In the genomic region with DNA sequence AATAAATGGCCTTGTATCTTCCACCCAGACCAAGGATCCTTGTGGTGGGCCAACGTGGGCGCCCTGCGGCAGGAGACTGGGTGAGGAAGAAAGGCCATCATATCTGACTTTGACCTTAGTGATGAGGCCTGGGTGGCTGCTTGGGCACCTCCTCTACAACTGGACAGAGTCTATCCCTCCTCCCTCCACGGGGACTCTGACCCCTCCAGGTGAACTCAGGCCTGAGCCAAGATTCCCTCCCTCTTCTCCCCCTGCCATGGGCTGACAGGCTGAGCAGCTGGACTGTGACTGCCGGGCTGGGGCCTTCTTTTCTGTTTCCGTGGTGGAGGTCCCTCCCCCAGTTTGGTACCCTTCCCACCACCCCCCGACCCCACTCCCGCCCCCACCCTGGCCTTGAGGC, we compare ENCODE assay signal across 10 cellular contexts. TPM values are rescaled to one million over a fixed set of nuclear protein-coding genes. Genes with fewer than 3 reads are reported as not detected.
A peak's percentile ranks its signal among the peaks of the same experiment; 100 is the strongest.
DNase-seq lines count a peak whose midpoint lies in the region; ATAC-seq and TF ChIP-seq lines count a peak whose summit lies in the region.
"Had no signal": no experiment of that assay in that cellular context is flagged by ENCODE, and none has a peak within 500 bp of the region (broad histone marks: within the 10 kb centered on the region; RNA-seq: fewer than 3 reads in every experiment).

No MANE protein-coding gene starts in this region.

- H3K4me2 ChIP-seq in SU-DHL-6 (ENCODE audit: low read depth, low read length, poor library complexity, severe bottlenecking) = no peak overlapping the region

- H3K9ac ChIP-seq in SU-DHL-6 (ENCODE audit: low read length) = no peak overlapping the region

- no peaks in the 10 kb centered on the region for H4K20me1 ChIP-seq in SU-DHL-6 (ENCODE audit: low read depth, low read length)

- peaks cover 41% of the 10 kb centered on the region for H3F3A ChIP-seq in SU-DHL-6 (ENCODE audit: insufficient read depth)

- no peak for ATAC-seq in right cardiac atrium
- ATAC-seq in HG03045 (IDR thresholded peaks at IDR 0.05; ENCODE audit: unreplicated experiment) = no peak
- ATAC-seq: PC-3 had no signal

- DNase-seq in right cardiac atrium (no peak), substantia nigra (lab: John Stamatoyannopoulos, UW) (no peak), SJCRH30 (no peak), NCI-H2081 (lab: John Stamatoyannopoulos, UW) (no peak)
- DNase-seq: KBM-7; NCI-H2081 treated with DMSO at 0.1 percent for 48 hours; PC-3; stimulated activated CD4-positive, alpha-beta T cell treated with anti-CD3 and anti-CD28 coated beads, Interleukin-12 subunit alpha, Interleukin-12 subunit beta, amount 100 ng/mL, for 4 hours had no signal

- H3K27ac ChIP-seq in SU-DHL-6 (ENCODE audit: low read depth, low read length) = peak overlapping the region; percentile 97
- H3K27ac ChIP-seq in right cardiac atrium (ENCODE audit: low read length) = peak overlapping the region; percentile 59
- H3K27ac ChIP-seq in substantia nigra (ENCODE audit: low read depth, low read length, poor library complexity, severe bottlenecking) = peak overlapping the region; percentile 51
- no peak overlapping the region for H3K27ac ChIP-seq in SJCRH30

- no peak overlapping the region for H3K4me3 ChIP-seq in SU-DHL-6 (ENCODE audit: insufficient read depth, low read length, poor library complexity, severe bottlenecking)
- no peak overlapping the region for H3K4me3 ChIP-seq in right cardiac atrium (ENCODE audit: low read length)
- no peak overlapping the region for H3K4me3 ChIP-seq in SJCRH30

- no peaks in the 10 kb centered on the region for H3K9me2 ChIP-seq in SU-DHL-6 (replicated peaks; ENCODE audit: insufficient read depth, low read length)

- intact Hi-C loops in right cardiac atrium (cut with DNase I) = no loop called here

- H3K9me3 ChIP-seq in SU-DHL-6 (ENCODE audit: insufficient read depth, low read length) = no peaks in the 10 kb centered on the region
- no peaks in the 10 kb centered on the region for H3K9me3 ChIP-seq in right cardiac atrium (ENCODE audit: control insufficient read depth, low read length)
- no peaks in the 10 kb centered on the region for H3K9me3 ChIP-seq in SJCRH30 (replicated peaks)

- no peak overlapping the region for H2AFZ ChIP-seq in SU-DHL-6 (ENCODE audit: low read depth, low read length, severe bottlenecking)

- WGBS in right cardiac atrium = 69% methylated on average over 8 of the region's 8 CpGs

- no peaks in the 10 kb centered on the region for H3K79me2 ChIP-seq in SU-DHL-6 (ENCODE audit: insufficient read depth, low read length)

- TF ChIP-seq CTCF in SU-DHL-6 (IDR thresholded peaks at IDR 0.05; ENCODE audit: insufficient read depth, low read length, poor library complexity, severe bottlenecking) = no peak

- H3K27me3 ChIP-seq in SU-DHL-6 (ENCODE audit: low read length) = no peaks in the 10 kb centered on the region
- no peaks in the 10 kb centered on the region for H3K27me3 ChIP-seq in right cardiac atrium (ENCODE audit: control insufficient read depth, insufficient read depth)
- H3K27me3 ChIP-seq in SJCRH30 = no peaks in the 10 kb centered on the region

- H3K4me1 ChIP-seq in right cardiac atrium (ENCODE audit: control insufficient read depth, insufficient read depth, low read length) (peaks cover 9% of the 10 kb centered on the region), SJCRH30 (peaks cover 10% of the 10 kb centered on the region)

- no peaks in the 10 kb centered on the region for H3K36me3 ChIP-seq in SU-DHL-6 (ENCODE audit: low read length)
- H3K36me3 ChIP-seq in SJCRH30 = peaks cover 11% of the 10 kb centered on the region

RNA-seq across cellular contexts. Expression of a gene that starts 1.4 kb away (rescaled TPM):
- total RNA-seq in right cardiac atrium = 10 to 100 TPM; 30.4 to 64.4 (median 38.0) TPM
- 57.8 TPM for polyA plus RNA-seq in right cardiac atrium
- total RNA-seq in SJCRH30 (2014; rRNA removed; shearing (Covaris generic)) = 20.7 and 23.2 TPM in 2 replicates

RNA-seq across cellular contexts. Expression of a gene that starts 28.0 kb away (rescaled TPM):
- 10 to 100 TPM; 10.0 to 11.8 (median 11.2) TPM for total RNA-seq in right cardiac atrium
- 9.6 TPM for polyA plus RNA-seq in right cardiac atrium
- 21.9 and 24.9 TPM in 2 replicates for total RNA-seq in SJCRH30 (2014; rRNA removed; shearing (Covaris generic))

RNA-seq across cellular contexts. Expression of a gene that starts 28.1 kb away (rescaled TPM):
- 10 to 100 TPM; 16.1 to 24.6 (median 17.8) TPM for total RNA-seq in right cardiac atrium
- 9.8 TPM for polyA plus RNA-seq in right cardiac atrium
- total RNA-seq in SJCRH30 (2014; rRNA removed; shearing (Covaris generic)) = 132 and 136 TPM in 2 replicates

RNA-seq across cellular contexts. Expression of a gene that starts 37.5 kb away (rescaled TPM):
- total RNA-seq in right cardiac atrium = 10 to 100 TPM; 22.5 to 49.8 (median 26.3) TPM
- polyA plus RNA-seq in right cardiac atrium = 28.3 TPM
- 50.8 and 54.2 TPM in 2 replicates for total RNA-seq in SJCRH30 (2014; rRNA removed; shearing (Covaris generic))

RNA-seq across cellular contexts. Expression of a gene that starts 37.7 kb away (rescaled TPM):
- total RNA-seq in right cardiac atrium = 10 to 100 TPM; 10.1 to 18.0 (median 14.0) TPM
- polyA plus RNA-seq in right cardiac atrium = 14.7 TPM
- 8.4 and 9.4 TPM in 2 replicates for total RNA-seq in SJCRH30 (2014; rRNA removed; shearing (Covaris generic))
